Comparison of ENCODE assay signal across 10 cellular contexts in the genomic region with DNA sequence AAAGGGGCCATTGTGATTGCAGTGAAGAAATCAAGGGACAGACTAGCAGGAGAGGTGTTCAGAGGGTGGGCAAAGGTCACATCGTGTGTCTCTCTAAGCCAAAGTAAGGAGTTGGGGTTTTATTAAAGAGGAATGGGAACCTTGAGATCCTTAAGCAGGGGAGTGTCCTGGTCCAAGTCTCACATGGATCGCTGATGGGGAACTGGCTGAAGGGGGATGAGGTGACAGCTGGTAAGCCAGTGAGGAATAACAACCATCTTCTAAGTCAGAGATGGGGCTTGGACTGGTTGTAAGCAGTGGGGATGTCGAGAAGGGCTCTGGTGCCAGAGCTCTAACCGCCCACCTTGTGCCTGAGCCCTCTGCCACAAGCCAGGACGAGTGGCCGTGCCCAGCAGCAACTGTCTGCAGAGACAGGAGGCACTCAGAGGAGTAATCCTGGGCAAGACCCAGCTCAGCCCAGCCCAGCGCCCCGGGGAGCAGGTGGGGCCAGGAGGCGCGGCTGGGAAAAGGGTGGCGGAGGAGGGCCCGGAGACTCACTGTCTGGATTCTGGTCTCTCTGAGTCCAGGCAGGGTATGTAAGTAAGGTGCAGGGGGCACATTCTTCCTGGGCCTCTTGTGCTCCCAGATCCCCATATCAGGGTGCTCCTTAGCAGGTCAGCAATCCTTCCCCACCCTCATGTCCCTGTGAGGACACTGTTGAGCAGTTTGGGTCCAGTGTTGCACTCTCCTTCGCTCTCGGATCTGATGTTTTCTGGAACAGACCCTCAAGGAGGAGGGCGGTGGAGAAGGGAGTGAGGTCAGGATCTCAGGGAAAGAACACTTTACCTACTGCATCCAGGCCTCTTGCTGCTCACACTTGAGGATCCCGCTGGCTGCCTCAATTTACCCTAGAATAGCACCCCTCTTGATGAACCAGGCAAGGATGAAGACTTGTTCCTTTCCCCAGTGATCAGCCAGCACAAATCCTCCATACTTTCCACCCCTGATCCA. TPM values are rescaled to one million over a fixed set of nuclear protein-coding genes. Genes with fewer than 3 reads are reported as not detected.
DNase-seq lines count a peak whose midpoint lies in the region; ATAC-seq and TF ChIP-seq lines count a peak whose summit lies in the region.
"Had no signal": no experiment of that assay in that cellular context is flagged by ENCODE, and none has a peak within 500 bp of the region (broad histone marks: within the 10 kb centered on the region; RNA-seq: fewer than 3 reads in every experiment).

No MANE protein-coding gene starts in this region.

- H4K20me1 ChIP-seq in DOHH2 (ENCODE audit: control insufficient read depth, insufficient read depth, low read depth, low read length): no peaks in the 10 kb centered on the region

- H3K27me3 Mint-ChIP-seq in activated T-helper 2 cell treated with anti-CD3 and anti-CD28 coated beads, Interferon-gamma antibody, Interleukin-2, Interleukin-4, amounts not matched to agents 10 μg/mL and 5 μg/mL and 100 μg/mL, durations not matched to agents 14 hours and 24 hours and 36 hours (ENCODE audit: low read depth): peaks cover 34% of the 10 kb centered on the region
- peaks cover 0 to 79% (median 12%) of the 10 kb centered on the region in 5 donors for H3K27me3 Mint-ChIP-seq in naive thymus-derived CD4-positive, alpha-beta T cell

- H3F3A ChIP-seq in DOHH2 (ENCODE audit: control insufficient read depth, insufficient read depth): 0 out of 2 replicates have a peak, but pooled peaks cover 1% of the 10 kb centered on the region

- H3K4me1 Mint-ChIP-seq in activated T-helper 2 cell treated with anti-CD3 and anti-CD28 coated beads, Interferon-gamma antibody, Interleukin-2, Interleukin-4, amounts not matched to agents 10 μg/mL and 5 μg/mL and 100 μg/mL, durations not matched to agents 14 hours and 24 hours and 36 hours (ENCODE audit: low read depth): peaks cover 45% of the 10 kb centered on the region
- peaks cover 48 to 66% (median 62%) of the 10 kb centered on the region in 7 donors for H3K4me1 Mint-ChIP-seq in naive thymus-derived CD4-positive, alpha-beta T cell

- H3K27ac Mint-ChIP-seq in activated T-helper 2 cell treated with anti-CD3 and anti-CD28 coated beads, Interferon-gamma antibody, Interleukin-2, Interleukin-4, amounts not matched to agents 10 μg/mL and 5 μg/mL and 100 μg/mL, durations not matched to agents 14 hours and 24 hours and 36 hours: peak overlapping the region; percentile 43
- peak overlapping the region; percentile 54 to 92 (median 83) for H3K27ac Mint-ChIP-seq in naive thymus-derived CD4-positive, alpha-beta T cell
- H3K27ac Mint-ChIP-seq: dendritic cell treated with granulocyte-macrophage colony-stimulating factor and Interleukin-4, amounts not matched to agents 40 ng/mL and 50 ng/mL, for 4 days had no signal

- CTCF ChIA-PET in naive thymus-derived CD4-positive, alpha-beta T cell (lab: Charles Lee): interaction anchor here (0.6 to 15.8 kb wide), 2 partner anchors 16 to 29 kb away, joined by 3 to 627 read pairs; a partner anchor contains a TSS

- no peaks in the 10 kb centered on the region for H3K36me3 Mint-ChIP-seq in activated T-helper 2 cell treated with anti-CD3 and anti-CD28 coated beads, Interferon-gamma antibody, Interleukin-2, Interleukin-4, amounts not matched to agents 10 μg/mL and 5 μg/mL and 100 μg/mL, durations not matched to agents 14 hours and 24 hours and 36 hours (ENCODE audit: low read depth)
- H3K36me3 Mint-ChIP-seq in naive thymus-derived CD4-positive, alpha-beta T cell: peaks cover 0 to 7% (median 0%) of the 10 kb centered on the region in 5 donors

- peak overlapping the region; percentile 82 for H3K4me3 ChIP-seq in DOHH2 (ENCODE audit: low read length)
- no peak overlapping the region for H3K4me3 ChIP-seq in naive thymus-derived CD4-positive, alpha-beta T cell (ENCODE audit: low read length)

- DNase-seq in HT-29 (ENCODE audit: low spot score): peak; percentile 66
- DNase-seq in activated T-helper 2 cell treated with anti-CD3 and anti-CD28 coated beads, Interferon-gamma antibody, Interleukin-2, Interleukin-4, amounts not matched to agents 10 μg/mL and 5 μg/mL and 100 μg/mL, durations not matched to agents 14 hours and 24 hours and 36 hours (ENCODE audit: low spot score): no peak
- no peak for DNase-seq in naive thymus-derived CD4-positive, alpha-beta T cell
- DNase-seq in stimulated activated CD4-positive, alpha-beta T cell treated with anti-CD3 and anti-CD28 coated beads, Interleukin-12 subunit alpha, Interleukin-12 subunit beta, amount 100 ng/mL, for 4 hours: no peak
- DNase-seq in hippocampal formation (lab: John Stamatoyannopoulos, UW): no peak
- no peak for DNase-seq in NCI-H510A treated with DMSO at 0.1 percent for 48 hours (lab: John Stamatoyannopoulos, UW)
- DNase-seq: NCI-H2029 had no signal

- peak overlapping the region; percentile 93 for H3K4me2 ChIP-seq in DOHH2 (ENCODE audit: low read length)

- ATAC-seq in naive thymus-derived CD4-positive, alpha-beta T cell: no peak
- ATAC-seq in GM18505 (IDR thresholded peaks at IDR 0.05; ENCODE audit: unreplicated experiment): no peak

- peak overlapping the region; percentile 58 for H3K27ac ChIP-seq in DOHH2 (ENCODE audit: low read depth, low read length)
- H3K27ac ChIP-seq in naive thymus-derived CD4-positive, alpha-beta T cell (ENCODE audit: low read depth, low read length): peak overlapping the region; percentile 89

- peak overlapping the region; percentile 72 for H3K4me3 Mint-ChIP-seq in activated T-helper 2 cell treated with anti-CD3 and anti-CD28 coated beads, Interferon-gamma antibody, Interleukin-2, Interleukin-4, amounts not matched to agents 10 μg/mL and 5 μg/mL and 100 μg/mL, durations not matched to agents 14 hours and 24 hours and 36 hours (ENCODE audit: low read depth)
- peak overlapping the region; percentile 58 to 85 (median 74) for H3K4me3 Mint-ChIP-seq in naive thymus-derived CD4-positive, alpha-beta T cell
- H3K4me3 Mint-ChIP-seq: dendritic cell treated with granulocyte-macrophage colony-stimulating factor and Interleukin-4, amounts not matched to agents 40 ng/mL and 50 ng/mL, for 4 days had no signal

- no peak for TF ChIP-seq POLR2A in GM18505 (IDR thresholded peaks at IDR 0.05; ENCODE audit: borderline replicate concordance, extremely low read depth, insufficient read depth, insufficient read length)

- no peaks in the 10 kb centered on the region for H3K9me3 Mint-ChIP-seq in activated T-helper 2 cell treated with anti-CD3 and anti-CD28 coated beads, Interferon-gamma antibody, Interleukin-2, Interleukin-4, amounts not matched to agents 10 μg/mL and 5 μg/mL and 100 μg/mL, durations not matched to agents 14 hours and 24 hours and 36 hours
- peaks cover 0 to 1% (median 0%) of the 10 kb centered on the region in 11 donors for H3K9me3 Mint-ChIP-seq in naive thymus-derived CD4-positive, alpha-beta T cell
- H3K9me3 Mint-ChIP-seq: dendritic cell treated with granulocyte-macrophage colony-stimulating factor and Interleukin-4, amounts not matched to agents 40 ng/mL and 50 ng/mL, for 4 days had no signal

- H3K9me3 ChIP-seq in DOHH2 (ENCODE audit: control insufficient read depth, insufficient read depth, low read length): no peaks in the 10 kb centered on the region
- H3K9me3 ChIP-seq in naive thymus-derived CD4-positive, alpha-beta T cell (ENCODE audit: control insufficient read depth in 2 of 3, low read length in 3 of 3): no peaks in the 10 kb centered on the region

- H3K36me3 ChIP-seq in DOHH2 (ENCODE audit: control insufficient read depth, low read length): no peaks in the 10 kb centered on the region
- no peaks in the 10 kb centered on the region for H3K36me3 ChIP-seq in naive thymus-derived CD4-positive, alpha-beta T cell (ENCODE audit: control insufficient read depth in 2 of 3, insufficient read depth in 3 of 3, low read length in 3 of 3)

- POLR2A ChIA-PET in naive thymus-derived CD4-positive, alpha-beta T cell (lab: Charles Lee): interaction anchor here (0.5 to 13.6 kb wide), 2 partner anchors 15 to 276 kb away, joined by 3 to 305 read pairs; a partner anchor contains a TSS

- intact Hi-C loops in activated T-helper 2 cell treated with anti-CD3 and anti-CD28 coated beads, Interferon-gamma antibody, Interleukin-2, Interleukin-4, amounts not matched to agents 10 μg/mL and 5 μg/mL and 100 μg/mL, durations not matched to agents 14 hours and 24 hours and 36 hours (cut with micrococcal nuclease): loop anchor here (5.0 to 10.0 kb wide), 5 partner anchors 237 to 1670 kb away; a partner anchor contains a TSS
- intact Hi-C loops in naive thymus-derived CD4-positive, alpha-beta T cell (cut with micrococcal nuclease): loop anchor here (5.0 to 10.0 kb wide), 12 partner anchors 182 to 622 kb away; a partner anchor contains a TSS

- no peak for TF ChIP-seq CTCF in DOHH2 (IDR thresholded peaks at IDR 0.05; ENCODE audit: low read depth, low read length, poor library complexity, severe bottlenecking)

- H3K79me2 ChIP-seq in DOHH2 (ENCODE audit: control insufficient read depth, low read length): no peaks in the 10 kb centered on the region

- H3K4me1 ChIP-seq in DOHH2 (ENCODE audit: control insufficient read depth, low read length): peaks cover 73% of the 10 kb centered on the region
- H3K4me1 ChIP-seq in naive thymus-derived CD4-positive, alpha-beta T cell (ENCODE audit: control insufficient read depth in 2 of 2, insufficient read depth in 2 of 2, low read length in 2 of 2): peaks cover 56 to 61% of the 10 kb centered on the region in 2 donors

- peaks cover 22% of the 10 kb centered on the region for H3K27me3 ChIP-seq in DOHH2 (ENCODE audit: control insufficient read depth, low read length)
- H3K27me3 ChIP-seq in naive thymus-derived CD4-positive, alpha-beta T cell (ENCODE audit: control insufficient read depth in 2 of 2, insufficient read depth in 2 of 2, low read length in 2 of 2): peaks cover 0 to under 1% of the 10 kb centered on the region in 2 donors

- no peaks in the 10 kb centered on the region for H3K9me2 ChIP-seq in DOHH2 (replicated peaks; ENCODE audit: control insufficient read depth, low read length)

RNA-seq across cellular contexts. Expression of a gene that starts 13.8 kb away (rescaled TPM):
- total RNA-seq in HT-29 (2014; rRNA removed; shearing (Covaris generic)): 14.9 and 18.7 TPM in 2 replicates
- total RNA-seq in activated T-helper 2 cell treated with anti-CD3 and anti-CD28 coated beads, Interferon-gamma antibody, Interleukin-2, Interleukin-4, amounts not matched to agents 10 μg/mL and 5 μg/mL and 100 μg/mL, durations not matched to agents 14 hours and 24 hours and 36 hours: 0.18 and 0.59 TPM in 2 replicates
- total RNA-seq in naive thymus-derived CD4-positive, alpha-beta T cell: 1 to 10 TPM in 4 of 5 experiments, under 1 TPM in 1; 0.19 to 4.2 (median 3.0) TPM
- 1 to 10 TPM in 1 of 2 donors, under 1 TPM in 1; 0.61 to 1.2 TPM for polyA plus RNA-seq in naive thymus-derived CD4-positive, alpha-beta T cell

RNA-seq across cellular contexts. Expression of a gene that starts 34.9 kb away (rescaled TPM):
- total RNA-seq in HT-29 (2014; rRNA removed; shearing (Covaris generic)): not detected in 2 replicates
- not detected in 2 replicates for total RNA-seq in activated T-helper 2 cell treated with anti-CD3 and anti-CD28 coated beads, Interferon-gamma antibody, Interleukin-2, Interleukin-4, amounts not matched to agents 10 μg/mL and 5 μg/mL and 100 μg/mL, durations not matched to agents 14 hours and 24 hours and 36 hours
- total RNA-seq in naive thymus-derived CD4-positive, alpha-beta T cell: under 1 TPM in 1 of 5 experiments, not detected in 4; 0.22 TPM
- polyA plus RNA-seq in naive thymus-derived CD4-positive, alpha-beta T cell: under 1 TPM in 1 of 2 donors, not detected in 1; 0.11 TPM
